In the genomic region with DNA sequence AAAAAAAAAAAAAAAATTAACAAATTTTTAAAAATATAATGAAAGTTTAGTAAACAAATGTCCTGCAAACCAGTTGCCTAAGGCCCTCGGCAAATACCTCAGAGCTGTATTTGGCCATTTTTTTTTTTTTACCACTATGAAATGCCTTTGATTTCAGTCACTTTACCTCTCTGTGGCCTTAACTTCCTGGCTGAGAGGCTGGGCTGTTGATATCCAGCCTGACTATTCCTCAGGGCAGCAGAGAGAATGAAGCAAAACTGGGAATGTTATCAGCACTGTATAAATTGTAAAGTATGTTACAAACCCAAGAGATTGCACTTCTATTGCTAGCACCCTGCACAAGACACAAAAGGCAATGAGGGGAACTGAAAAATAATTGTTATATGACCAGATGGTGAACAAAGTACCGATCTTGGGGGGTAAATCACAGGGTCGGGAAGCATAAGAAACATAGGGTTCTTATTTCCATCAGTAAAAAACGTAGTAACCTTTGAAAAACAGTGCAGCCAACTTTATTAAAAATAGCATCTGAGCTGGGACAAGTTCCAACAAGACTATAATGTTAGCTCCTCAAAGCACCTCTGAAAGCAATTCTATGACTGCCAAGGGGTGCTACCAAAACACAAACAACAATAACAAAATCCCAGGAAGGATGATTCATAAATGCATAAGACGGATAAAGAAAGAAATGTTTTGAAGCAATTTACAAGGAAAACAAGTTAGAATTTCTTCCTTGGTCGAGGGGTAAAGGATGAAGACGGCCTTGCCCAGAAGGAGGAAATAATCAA, we compare ENCODE assay signal across 15 cellular contexts. TPM values are rescaled to one million over a fixed set of nuclear protein-coding genes. Genes with fewer than 3 reads are reported as not detected.
DNase-seq lines count a peak whose midpoint lies in the region; ATAC-seq, FAIRE-seq and TF ChIP-seq lines count a peak whose summit lies in the region.
"Had no signal": no experiment of that assay in that cellular context is flagged by ENCODE, and none has a peak within 500 bp of the region (broad histone marks: within the 10 kb centered on the region; RNA-seq: fewer than 3 reads in every experiment).

No MANE protein-coding gene starts in this region.

- TF ChIP-seq CTCF in RWPE2 (IDR thresholded peaks at IDR 0.05; ENCODE audit: poor library complexity, severe bottlenecking) = no peak
- TF ChIP-seq CTCF in endothelial cell of umbilical vein (IDR thresholded peaks at IDR 0.05; ENCODE audit: extremely low read depth in 1 of 2, insufficient read depth in 1 of 2, low read depth in 1 of 2, low read length in 2 of 2) = no peak
- no peak for TF ChIP-seq CTCF in gastrocnemius medialis (IDR thresholded peaks at IDR 0.05 in 4 of 5, conservative IDR thresholded peaks at IDR 0.05 in 1 of 5)

- H3K4me2 ChIP-seq in endothelial cell of umbilical vein (ENCODE audit: insufficient read depth, low read length) = peak overlapping the region; percentile 89

- H4K20me1 ChIP-seq in endothelial cell of umbilical vein (replicated peaks; ENCODE audit: control insufficient read depth, extremely low read depth, insufficient read depth, low read length) = no peaks in the 10 kb centered on the region

- no peaks in the 10 kb centered on the region for H3K9me3 ChIP-seq in RWPE2 (ENCODE audit: severe bottlenecking)
- H3K9me3 ChIP-seq in endothelial cell of umbilical vein (replicated peaks; ENCODE audit: control insufficient read depth, insufficient read depth, low read length) = no peaks in the 10 kb centered on the region
- no peaks in the 10 kb centered on the region for H3K9me3 ChIP-seq in gastrocnemius medialis
- H3K9me3 ChIP-seq: transverse colon had no signal

- no peak for TF ChIP-seq POLR2A in GM12891 (IDR thresholded peaks at IDR 0.05; ENCODE audit: low read depth, low read length)
- no peak for TF ChIP-seq POLR2A in endothelial cell of umbilical vein (IDR thresholded peaks at IDR 0.05; ENCODE audit: low read depth, low read length)
- no peak for TF ChIP-seq POLR2A in gastrocnemius medialis (IDR thresholded peaks at IDR 0.05)

- dilution Hi-C loops in endothelial cell of umbilical vein (cut with MboI; ENCODE audit: extremely low pct_ligation_motif_present, low sequenced_read_pairs) = no loop called here

- in situ Hi-C loops in gastrocnemius medialis (cut with MboI; ENCODE audit: low sequenced_read_pairs in 4 of 4) = no loop called here

- no peaks in the 10 kb centered on the region for H3K9me1 ChIP-seq in endothelial cell of umbilical vein (replicated peaks; ENCODE audit: control insufficient read depth, extremely low read depth, insufficient read depth, low read length)

- FAIRE-seq in GM12891 (lab: Jason Lieb, UNC) (no peak), endothelial cell of umbilical vein (lab: Jason Lieb, UNC) (peak; percentile 83)

- H3K4me3 ChIP-seq in RWPE2 (ENCODE audit: severe bottlenecking) = no peak overlapping the region
- no peak overlapping the region for H3K4me3 ChIP-seq in endothelial cell of umbilical vein (replicated peaks in 1 of 3; ENCODE audit: insufficient read depth in 1 of 3, low read depth in 1 of 3, low read length in 3 of 3)
- H3K4me3 ChIP-seq in gastrocnemius medialis = no peak overlapping the region
- H3K4me3 ChIP-seq: lung, transverse colon had no signal

- no TSS peak for BruUV-seq in endothelial cell of umbilical vein (replicated peaks; lab: Mats Ljungman, UMichigan)

- H3K4me1 ChIP-seq in RWPE2 (ENCODE audit: insufficient read depth, poor library complexity, severe bottlenecking) (peaks cover 18% of the 10 kb centered on the region), endothelial cell of umbilical vein (ENCODE audit: control insufficient read depth, extremely low read depth, insufficient read depth, low read length) (peaks cover 30% of the 10 kb centered on the region), gastrocnemius medialis (peaks cover 36 to 46% of the 10 kb centered on the region in 2 donors)

- intact Hi-C loops in endothelial cell of umbilical vein (cut with micrococcal nuclease) (loop anchor here (1.0 to 5.0 kb wide), 2 partner anchors 18 to 71 kb away; a partner anchor contains a TSS), gastrocnemius medialis (cut with DNase I; ENCODE audit: low total_unique reads) (loop anchor here (2.0 kb wide), 1 partner anchor 14 kb away; no protein-coding TSS in a partner anchor)

- no peak overlapping the region for H2AFZ ChIP-seq in endothelial cell of umbilical vein (ENCODE audit: low read depth, low read length)

- H3K36me3 ChIP-seq in RWPE2 (ENCODE audit: low read depth) (no peaks in the 10 kb centered on the region), endothelial cell of umbilical vein (ENCODE audit: control insufficient read depth in 2 of 2, extremely low read depth in 1 of 2, insufficient read depth in 2 of 2, low read length in 2 of 2) (no peaks in the 10 kb centered on the region), gastrocnemius medialis (no peaks in the 10 kb centered on the region)
- H3K36me3 ChIP-seq: transverse colon had no signal

- H3K27ac ChIP-seq in RWPE2 (ENCODE audit: poor library complexity, severe bottlenecking) (peak overlapping the region; percentile 55), endothelial cell of umbilical vein (ENCODE audit: insufficient read depth, low read depth, low read length) (peak overlapping the region; percentile 83), gastrocnemius medialis (peak overlapping the region in 3 of 4 donors; percentile 8 to 36 (median 22))
- H3K27ac ChIP-seq: VCaP had no signal

- CTCF ChIA-PET in endothelial cell of umbilical vein (lab: Charles Lee) = interaction anchor here (1.0 to 1.8 kb wide), 2 partner anchors 24 to 53 kb away, joined by 3 to 7 read pairs; no protein-coding TSS in a partner anchor

- DNase-seq in GM12891 (ENCODE audit: insufficient read length, low spot score) (no peak), RWPE2 (ENCODE audit: low spot score) (no peak), endothelial cell of umbilical vein (ENCODE audit: low read depth, low spot score) (peak; percentile 75), gastrocnemius medialis (no peak), DMS153 (lab: John Stamatoyannopoulos, UW) (no peak), OCI-M1 (lab: John Stamatoyannopoulos, UW) (no peak), C1 segment of cervical spinal cord (lab: John Stamatoyannopoulos, UW) (no peak), amygdala (lab: John Stamatoyannopoulos, UW) (no peak)
- DNase-seq: activated T-cell treated with anti-CD3 and anti-CD28 coated beads for 4 hours; CD4-positive, alpha-beta memory T cell; central memory CD4-positive, alpha-beta T cell; posterior cingulate gyrus; transverse colon had no signal

- H3K27me3 ChIP-seq in RWPE2 (ENCODE audit: insufficient read depth, poor library complexity, severe bottlenecking) (no peaks in the 10 kb centered on the region), endothelial cell of umbilical vein (ENCODE audit: control insufficient read depth in 2 of 2, insufficient read depth in 2 of 2, low read length in 2 of 2) (no peaks in the 10 kb centered on the region), gastrocnemius medialis (no peaks in the 10 kb centered on the region)
- H3K27me3 ChIP-seq: transverse colon had no signal

- H3K79me2 ChIP-seq in endothelial cell of umbilical vein (ENCODE audit: control insufficient read depth, insufficient read depth, low read length) = peaks cover 40% of the 10 kb centered on the region

- ATAC-seq in RWPE2 (ENCODE audit: low read depth) (peak; percentile 44), gastrocnemius medialis (no peak)

- peak overlapping the region; percentile 74 for H3K9ac ChIP-seq in endothelial cell of umbilical vein (replicated peaks; ENCODE audit: extremely low read depth, insufficient read depth, low read length)

- POLR2A ChIA-PET in endothelial cell of umbilical vein (lab: Charles Lee) = interaction anchor here (0.6 kb wide), 1 partner anchor 20 kb away, joined by 7 read pairs; no protein-coding TSS in a partner anchor

TF ChIP-seq in GM12891, 5 proteins besides CTCF, POLR2A, EP300 and RAD21:
- no peak for TF ChIP-seq PAX5 (IDR thresholded peaks at IDR 0.05; ENCODE audit: insufficient read depth, low read length, severe bottlenecking)
- no peak for TF ChIP-seq POLR2AphosphoS5 (IDR thresholded peaks at IDR 0.05; ENCODE audit: low read depth, low read length)
- TF ChIP-seq TAF1 (IDR thresholded peaks at IDR 0.05; ENCODE audit: low read depth, low read length) = no peak
- TF ChIP-seq SPI1 (IDR thresholded peaks at IDR 0.05; ENCODE audit: low read depth, low read length) = peak; percentile 49; the same call in 1 of the 2 replicates
- TF ChIP-seq POU2F2 (IDR thresholded peaks at IDR 0.05; ENCODE audit: low read depth, low read length) = no peak
TF ChIP-seq in GM12891: peak in this region for 1.

TF ChIP-seq in endothelial cell of umbilical vein, 7 proteins besides CTCF, POLR2A, EP300 and RAD21:
- TF ChIP-seq POLR2AphosphoS5 (IDR thresholded peaks at IDR 0.05; ENCODE audit: insufficient read depth, low read depth, low read length) = no peak
- TF ChIP-seq FOS (IDR thresholded peaks at IDR 0.05; ENCODE audit: borderline replicate concordance, insufficient read depth, low read length) = peak; percentile 28

RNA-seq across cellular contexts. Expression of a gene that starts 18.1 kb away (rescaled TPM):
- polyA plus RNA-seq in GM12891 (2012; ENCODE audit: low read depth, missing spikeins) = 5.3 TPM
- total RNA-seq in endothelial cell of umbilical vein = 23.3 and 23.7 TPM in 2 replicates
- polyA plus RNA-seq in endothelial cell of umbilical vein = 3.8 and 5.2 TPM in 2 replicates
- polyA plus RNA-seq in endothelial cell of umbilical vein (2011; cell fraction: cytosol; rRNA removed) = 5.0 and 6.0 TPM in 2 replicates
- 11.1 and 13.8 TPM in 2 replicates for polyA plus RNA-seq in endothelial cell of umbilical vein (2011; cell fraction: nucleus; rRNA removed)
- polyA plus RNA-seq in endothelial cell of umbilical vein (2012) = 16.3 and 20.2 TPM in 2 replicates
- 41.2 and 44.6 TPM in 2 replicates for polyA minus RNA-seq in endothelial cell of umbilical vein
- polyA minus RNA-seq in endothelial cell of umbilical vein (2011; cell fraction: cytosol; rRNA and poly(A)+ RNA removed) = 2.2 TPM
- polyA minus RNA-seq in endothelial cell of umbilical vein (2011; cell fraction: nucleus; rRNA and poly(A)+ RNA removed) = 21.6 and 22.3 TPM in 2 replicates
- 10 to 100 TPM in 3 of 4 donors, 1 to 10 TPM in 1; 8.9 to 13.2 (median 11.8) TPM for total RNA-seq in gastrocnemius medialis

Comparison
In these comparisons a context has a peak if more than half of its experiments do, and no peak if none do; other contexts are left out.
1. H3K27ac ChIP-seq: peak in every context shown above with its lines; median percentile 83 in endothelial cell of umbilical vein; 55 in RWPE2; 22 in gastrocnemius medialis.